ENCODE assay signal across 1 cellular context in the genomic region with DNA sequence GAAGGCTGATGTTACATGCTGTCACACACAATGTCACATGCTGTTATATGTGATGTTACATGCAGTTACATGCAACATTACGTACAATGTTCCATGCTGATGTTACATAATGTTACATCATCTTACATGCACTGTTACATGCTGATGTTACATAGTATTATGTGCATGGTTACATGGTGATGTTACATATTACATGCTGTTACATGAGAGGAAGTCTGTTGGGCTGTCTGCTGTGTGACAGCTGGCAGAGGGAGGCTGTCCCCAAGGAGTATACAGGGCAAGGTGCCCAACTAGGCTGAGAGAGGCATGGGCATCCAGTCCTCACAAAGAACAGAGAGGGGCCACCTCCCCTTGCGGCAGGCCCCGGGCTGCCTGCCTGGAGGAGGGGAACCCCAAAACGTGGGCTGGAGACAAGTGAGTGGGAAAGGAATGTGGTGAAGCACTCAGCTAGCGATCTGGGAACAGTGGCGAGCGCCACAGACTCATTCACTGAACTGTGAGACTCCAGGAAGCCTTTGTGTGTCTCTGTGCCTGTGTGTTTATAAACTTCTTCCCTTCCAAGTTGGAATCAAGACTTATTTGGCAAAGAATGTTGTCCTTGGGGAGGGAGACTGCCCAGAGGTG.
TF ChIP-seq lines count a peak whose summit lies in the region.

No MANE protein-coding gene starts in this region.

TF ChIP-seq in K562, 482 proteins besides CTCF, POLR2A, EP300 and RAD21 (continued from another document):
- TF ChIP-seq KLF6 (CRISPR knock-in tag; IDR thresholded peaks at IDR 0.05; ENCODE audit: borderline replicate concordance): peak; percentile 52; the same call in 1 of the 2 replicates
- TF ChIP-seq ATF7 (IDR thresholded peaks at IDR 0.05): peak; percentile 81; the same call in 1 of the 2 replicates
- no peak for TF ChIP-seq CCNT2 (IDR thresholded peaks at IDR 0.05; ENCODE audit: borderline replicate concordance, extremely low read depth, insufficient read length, low read depth, low read length)
- TF ChIP-seq STAG1 (CRISPR knock-in tag; IDR thresholded peaks at IDR 0.05; ENCODE audit: borderline replicate concordance): no peak
- TF ChIP-seq CEBPB (tag; IDR thresholded peaks at IDR 0.05): peak; percentile 72
- TF ChIP-seq, protein P1, sequence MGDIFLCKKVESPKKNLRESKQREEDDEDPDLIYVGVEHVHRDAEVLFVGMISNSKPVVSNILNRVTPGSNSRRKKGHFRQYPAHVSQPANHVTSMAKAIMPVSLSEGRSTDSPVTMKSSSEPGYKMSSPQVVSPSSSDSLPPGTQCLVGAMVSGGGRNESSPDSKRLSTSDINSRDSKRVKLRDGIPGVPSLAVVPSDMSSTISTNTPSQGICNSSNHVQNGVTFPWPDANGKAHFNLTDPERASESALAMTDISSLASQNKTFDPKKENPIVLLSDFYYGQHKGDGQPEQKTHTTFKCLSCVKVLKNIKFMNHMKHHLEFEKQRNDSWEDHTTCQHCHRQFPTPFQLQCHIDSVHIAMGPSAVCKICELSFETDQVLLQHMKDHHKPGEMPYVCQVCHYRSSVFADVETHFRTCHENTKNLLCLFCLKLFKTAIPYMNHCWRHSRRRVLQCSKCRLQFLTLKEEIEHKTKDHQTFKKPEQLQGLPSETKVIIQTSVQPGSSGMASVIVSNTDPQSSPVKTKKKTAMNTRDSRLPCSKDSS (IDR thresholded peaks at IDR 0.05; ENCODE audit: low read depth, partially characterized antibody): no peak
- TF ChIP-seq, protein P2, sequence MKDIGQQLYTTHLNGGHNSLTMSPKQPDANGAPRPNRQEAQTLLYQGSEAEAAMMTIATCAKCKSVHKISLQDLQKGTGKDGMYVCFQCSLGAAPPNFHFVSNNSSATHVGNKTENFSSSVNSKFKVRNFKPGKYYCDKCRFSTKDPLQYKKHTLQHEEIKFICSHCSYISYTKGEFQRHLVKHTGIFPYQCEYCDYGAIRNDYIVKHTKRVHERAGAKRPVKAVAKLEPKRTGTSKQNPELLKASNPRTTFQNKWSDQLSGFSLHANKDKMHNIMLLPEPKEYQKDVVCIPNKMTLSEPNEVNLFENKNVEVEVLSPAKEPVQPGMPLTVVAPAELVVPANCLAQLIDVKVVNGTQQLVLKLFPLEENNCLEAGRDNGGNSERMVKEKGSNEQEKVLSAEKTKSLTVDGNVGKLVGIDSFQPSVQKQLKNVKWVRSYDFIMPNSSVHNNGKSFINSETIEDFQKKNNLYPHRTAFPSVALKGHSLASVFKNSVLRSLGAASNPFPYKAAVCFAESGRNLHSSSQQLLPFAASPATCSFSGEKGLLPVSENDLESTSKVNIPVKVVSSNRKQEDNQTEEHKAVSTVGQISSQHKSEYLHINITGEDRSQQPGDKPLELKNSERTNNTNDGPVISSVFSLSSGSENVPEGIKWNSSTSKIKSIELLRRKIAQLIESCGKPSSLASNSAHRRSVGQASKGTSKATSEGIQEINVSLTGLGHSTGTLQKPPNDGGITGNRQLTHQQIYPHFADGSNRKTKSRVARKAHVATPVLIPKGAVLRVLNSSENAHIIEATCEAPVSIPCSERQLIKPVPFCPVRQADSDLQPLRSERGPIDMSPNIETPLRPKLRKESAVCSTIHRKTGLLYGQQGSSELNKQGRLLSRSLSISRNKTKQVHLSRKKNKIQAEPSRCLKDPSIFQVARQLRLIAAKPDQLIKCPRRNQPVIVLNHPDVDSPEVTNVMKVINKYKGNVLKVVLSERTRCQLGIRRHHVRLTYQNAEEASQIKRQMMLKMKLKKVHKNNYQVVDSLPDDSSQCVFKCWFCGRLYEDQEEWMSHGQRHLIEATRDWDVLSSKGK (CRISPR knock-in tag; IDR thresholded peaks at IDR 0.05): no peak
- no peak for TF ChIP-seq PTTG1 (tag; IDR thresholded peaks at IDR 0.05; ENCODE audit: low read depth)
- TF ChIP-seq PRMT5 (CRISPR knock-in tag; IDR thresholded peaks at IDR 0.05): no peak
- TF ChIP-seq SMAD4 (CRISPR knock-in tag; conservative IDR thresholded peaks at IDR 0.05): peak; percentile 36; the same call in 1 of the 2 replicates
- no peak for TF ChIP-seq JUND (IDR thresholded peaks at IDR 0.05; ENCODE audit: borderline replicate concordance, low read depth, low read length)
- TF ChIP-seq JUND (tag; IDR thresholded peaks at IDR 0.05; ENCODE audit: borderline replicate concordance, low read depth, low read length): 0 out of 3 replicates have a peak, but pooled peaks have one; percentile 17
- TF ChIP-seq ZNF561 (CRISPR knock-in tag; conservative IDR thresholded peaks at IDR 0.05): no peak
- TF ChIP-seq, protein P3, sequence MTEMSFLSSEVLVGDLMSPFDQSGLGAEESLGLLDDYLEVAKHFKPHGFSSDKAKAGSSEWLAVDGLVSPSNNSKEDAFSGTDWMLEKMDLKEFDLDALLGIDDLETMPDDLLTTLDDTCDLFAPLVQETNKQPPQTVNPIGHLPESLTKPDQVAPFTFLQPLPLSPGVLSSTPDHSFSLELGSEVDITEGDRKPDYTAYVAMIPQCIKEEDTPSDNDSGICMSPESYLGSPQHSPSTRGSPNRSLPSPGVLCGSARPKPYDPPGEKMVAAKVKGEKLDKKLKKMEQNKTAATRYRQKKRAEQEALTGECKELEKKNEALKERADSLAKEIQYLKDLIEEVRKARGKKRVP (CRISPR knock-in tag; IDR thresholded peaks at IDR 0.05): peak; percentile 89
- peak; percentile 8; the same call in 1 of the 2 replicates for TF ChIP-seq ARID1B (IDR thresholded peaks at IDR 0.05)
- TF ChIP-seq, protein P4, sequence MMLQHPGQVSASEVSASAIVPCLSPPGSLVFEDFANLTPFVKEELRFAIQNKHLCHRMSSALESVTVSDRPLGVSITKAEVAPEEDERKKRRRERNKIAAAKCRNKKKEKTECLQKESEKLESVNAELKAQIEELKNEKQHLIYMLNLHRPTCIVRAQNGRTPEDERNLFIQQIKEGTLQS (IDR thresholded peaks at IDR 0.05): peak; percentile 89
- TF ChIP-seq, protein P4 (CRISPR knock-in tag; conservative IDR thresholded peaks at IDR 0.05): no peak
- TF ChIP-seq TBL1XR1 (IDR thresholded peaks at IDR 0.05; ENCODE audit: low read length in 2 of 2): no peak
- peak; percentile 87 for TF ChIP-seq ZSCAN32 (CRISPR knock-in tag; IDR thresholded peaks at IDR 0.05)
- TF ChIP-seq PPARD (CRISPR knock-in tag; IDR thresholded peaks at IDR 0.05): no peak
- no peak for TF ChIP-seq ATF1 (CRISPR knock-in tag; IDR thresholded peaks at IDR 0.05)
- 0 out of 2 replicates have a peak, but pooled peaks have one; percentile 30 for TF ChIP-seq ATF1 (tag; IDR thresholded peaks at IDR 0.05)
- TF ChIP-seq XRCC3 (IDR thresholded peaks at IDR 0.05): no peak
- TF ChIP-seq ELF4 (CRISPR knock-in tag; IDR thresholded peaks at IDR 0.05): no peak
- TF ChIP-seq ZKSCAN1 (IDR thresholded peaks at IDR 0.05; ENCODE audit: low read depth, low read length): no peak
- TF ChIP-seq ZNF311 (CRISPR knock-in tag; IDR thresholded peaks at IDR 0.05): 0 out of 2 replicates have a peak, but pooled peaks have one; percentile 34
- TF ChIP-seq LARP7 (IDR thresholded peaks at IDR 0.05): no peak
- TF ChIP-seq ZNF76 (CRISPR knock-in tag; IDR thresholded peaks at IDR 0.05; ENCODE audit: borderline replicate concordance): peak; percentile 73; the same call in 1 of the 2 replicates
- TF ChIP-seq SMAD1 (IDR thresholded peaks at IDR 0.05; ENCODE audit: low read depth, low read length, partially characterized antibody): no peak
- TF ChIP-seq ZSCAN29 (IDR thresholded peaks at IDR 0.05): no peak
- TF ChIP-seq, protein P5, sequence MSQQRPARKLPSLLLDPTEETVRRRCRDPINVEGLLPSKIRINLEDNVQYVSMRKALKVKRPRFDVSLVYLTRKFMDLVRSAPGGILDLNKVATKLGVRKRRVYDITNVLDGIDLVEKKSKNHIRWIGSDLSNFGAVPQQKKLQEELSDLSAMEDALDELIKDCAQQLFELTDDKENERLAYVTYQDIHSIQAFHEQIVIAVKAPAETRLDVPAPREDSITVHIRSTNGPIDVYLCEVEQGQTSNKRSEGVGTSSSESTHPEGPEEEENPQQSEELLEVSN (IDR thresholded peaks at IDR 0.05; ENCODE audit: borderline replicate concordance in 1 of 2, extremely low read depth in 1 of 2, insufficient read depth in 1 of 2, insufficient read length in 1 of 2, low read depth in 1 of 2, low read length in 1 of 2, poor library complexity in 1 of 2, severe bottlenecking in 1 of 2): no peak
- 0 out of 2 replicates have a peak, but pooled peaks have one; percentile 9 for TF ChIP-seq ZNF41 (CRISPR knock-in tag; conservative IDR thresholded peaks at IDR 0.05)
- TF ChIP-seq POLR2G (IDR thresholded peaks at IDR 0.05; ENCODE audit: low read depth, low read length): no peak
- TF ChIP-seq HMG20A (CRISPR knock-in tag; conservative IDR thresholded peaks at IDR 0.05): no peak
- TF ChIP-seq, protein P6, sequence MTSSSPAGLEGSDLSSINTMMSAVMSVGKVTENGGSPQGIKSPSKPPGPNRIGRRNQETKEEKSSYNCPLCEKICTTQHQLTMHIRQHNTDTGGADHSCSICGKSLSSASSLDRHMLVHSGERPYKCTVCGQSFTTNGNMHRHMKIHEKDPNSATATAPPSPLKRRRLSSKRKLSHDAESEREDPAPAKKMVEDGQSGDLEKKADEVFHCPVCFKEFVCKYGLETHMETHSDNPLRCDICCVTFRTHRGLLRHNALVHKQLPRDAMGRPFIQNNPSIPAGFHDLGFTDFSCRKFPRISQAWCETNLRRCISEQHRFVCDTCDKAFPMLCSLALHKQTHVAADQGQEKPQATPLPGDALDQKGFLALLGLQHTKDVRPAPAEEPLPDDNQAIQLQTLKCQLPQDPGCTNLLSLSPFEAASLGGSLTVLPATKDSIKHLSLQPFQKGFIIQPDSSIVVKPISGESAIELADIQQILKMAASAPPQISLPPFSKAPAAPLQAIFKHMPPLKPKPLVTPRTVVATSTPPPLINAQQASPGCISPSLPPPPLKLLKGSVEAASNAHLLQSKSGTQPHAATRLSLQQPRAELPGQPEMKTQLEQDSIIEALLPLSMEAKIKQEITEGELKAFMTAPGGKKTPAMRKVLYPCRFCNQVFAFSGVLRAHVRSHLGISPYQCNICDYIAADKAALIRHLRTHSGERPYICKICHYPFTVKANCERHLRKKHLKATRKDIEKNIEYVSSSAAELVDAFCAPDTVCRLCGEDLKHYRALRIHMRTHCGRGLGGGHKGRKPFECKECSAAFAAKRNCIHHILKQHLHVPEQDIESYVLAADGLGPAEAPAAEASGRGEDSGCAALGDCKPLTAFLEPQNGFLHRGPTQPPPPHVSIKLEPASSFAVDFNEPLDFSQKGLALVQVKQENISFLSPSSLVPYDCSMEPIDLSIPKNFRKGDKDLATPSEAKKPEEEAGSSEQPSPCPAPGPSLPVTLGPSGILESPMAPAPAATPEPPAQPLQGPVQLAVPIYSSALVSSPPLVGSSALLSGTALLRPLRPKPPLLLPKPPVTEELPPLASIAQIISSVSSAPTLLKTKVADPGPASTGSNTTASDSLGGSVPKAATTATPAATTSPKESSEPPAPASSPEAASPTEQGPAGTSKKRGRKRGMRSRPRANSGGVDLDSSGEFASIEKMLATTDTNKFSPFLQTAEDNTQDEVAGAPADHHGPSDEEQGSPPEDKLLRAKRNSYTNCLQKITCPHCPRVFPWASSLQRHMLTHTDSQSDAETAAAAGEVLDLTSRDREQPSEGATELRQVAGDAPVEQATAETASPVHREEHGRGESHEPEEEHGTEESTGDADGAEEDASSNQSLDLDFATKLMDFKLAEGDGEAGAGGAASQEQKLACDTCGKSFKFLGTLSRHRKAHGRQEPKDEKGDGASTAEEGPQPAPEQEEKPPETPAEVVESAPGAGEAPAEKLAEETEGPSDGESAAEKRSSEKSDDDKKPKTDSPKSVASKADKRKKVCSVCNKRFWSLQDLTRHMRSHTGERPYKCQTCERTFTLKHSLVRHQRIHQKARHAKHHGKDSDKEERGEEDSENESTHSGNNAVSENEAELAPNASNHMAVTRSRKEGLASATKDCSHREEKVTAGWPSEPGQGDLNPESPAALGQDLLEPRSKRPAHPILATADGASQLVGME (CRISPR knock-in tag; IDR thresholded peaks at IDR 0.05): 0 out of 2 replicates have a peak, but pooled peaks have one; percentile 67
- TF ChIP-seq ZNF780A (CRISPR knock-in tag; IDR thresholded peaks at IDR 0.05): no peak
- TF ChIP-seq, protein P7, sequence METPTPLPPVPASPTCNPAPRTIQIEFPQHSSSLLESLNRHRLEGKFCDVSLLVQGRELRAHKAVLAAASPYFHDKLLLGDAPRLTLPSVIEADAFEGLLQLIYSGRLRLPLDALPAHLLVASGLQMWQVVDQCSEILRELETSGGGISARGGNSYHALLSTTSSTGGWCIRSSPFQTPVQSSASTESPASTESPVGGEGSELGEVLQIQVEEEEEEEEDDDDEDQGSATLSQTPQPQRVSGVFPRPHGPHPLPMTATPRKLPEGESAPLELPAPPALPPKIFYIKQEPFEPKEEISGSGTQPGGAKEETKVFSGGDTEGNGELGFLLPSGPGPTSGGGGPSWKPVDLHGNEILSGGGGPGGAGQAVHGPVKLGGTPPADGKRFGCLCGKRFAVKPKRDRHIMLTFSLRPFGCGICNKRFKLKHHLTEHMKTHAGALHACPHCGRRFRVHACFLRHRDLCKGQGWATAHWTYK (CRISPR knock-in tag; IDR thresholded peaks at IDR 0.05): peak; percentile 66; the same call in 1 of the 2 replicates
- 0 out of 2 replicates have a peak, but pooled peaks have one; percentile 47 for TF ChIP-seq ZNF766 (CRISPR knock-in tag; conservative IDR thresholded peaks at IDR 0.05)
- TF ChIP-seq OTX1 (CRISPR knock-in tag; IDR thresholded peaks at IDR 0.05): no peak
- no peak for TF ChIP-seq NR2C1 (IDR thresholded peaks at IDR 0.05)
- 0 out of 2 replicates have a peak, but pooled peaks have one; percentile 19 for TF ChIP-seq NR2C1 (tag; IDR thresholded peaks at IDR 0.05)
- TF ChIP-seq NR3C1 (CRISPR knock-in tag; IDR thresholded peaks at IDR 0.05): no peak
- TF ChIP-seq, protein P8, sequence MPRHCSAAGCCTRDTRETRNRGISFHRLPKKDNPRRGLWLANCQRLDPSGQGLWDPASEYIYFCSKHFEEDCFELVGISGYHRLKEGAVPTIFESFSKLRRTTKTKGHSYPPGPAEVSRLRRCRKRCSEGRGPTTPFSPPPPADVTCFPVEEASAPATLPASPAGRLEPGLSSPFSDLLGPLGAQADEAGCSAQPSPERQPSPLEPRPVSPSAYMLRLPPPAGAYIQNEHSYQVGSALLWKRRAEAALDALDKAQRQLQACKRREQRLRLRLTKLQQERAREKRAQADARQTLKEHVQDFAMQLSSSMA (CRISPR knock-in tag; IDR thresholded peaks at IDR 0.05): no peak
- TF ChIP-seq, protein P9, sequence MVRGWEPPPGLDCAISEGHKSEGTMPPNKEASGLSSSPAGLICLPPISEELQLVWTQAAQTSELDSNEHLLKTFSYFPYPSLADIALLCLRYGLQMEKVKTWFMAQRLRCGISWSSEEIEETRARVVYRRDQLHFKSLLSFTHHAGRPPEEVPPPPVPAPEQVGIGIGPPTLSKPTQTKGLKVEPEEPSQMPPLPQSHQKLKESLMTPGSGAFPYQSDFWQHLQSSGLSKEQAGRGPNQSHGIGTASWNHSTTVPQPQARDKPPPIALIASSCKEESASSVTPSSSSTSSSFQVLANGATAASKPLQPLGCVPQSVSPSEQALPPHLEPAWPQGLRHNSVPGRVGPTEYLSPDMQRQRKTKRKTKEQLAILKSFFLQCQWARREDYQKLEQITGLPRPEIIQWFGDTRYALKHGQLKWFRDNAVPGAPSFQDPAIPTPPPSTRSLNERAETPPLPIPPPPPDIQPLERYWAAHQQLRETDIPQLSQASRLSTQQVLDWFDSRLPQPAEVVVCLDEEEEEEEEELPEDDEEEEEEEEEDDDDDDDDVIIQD (CRISPR knock-in tag; IDR thresholded peaks at IDR 0.05): 0 out of 2 replicates have a peak, but pooled peaks have one; percentile 40
- TF ChIP-seq CEBPG (CRISPR knock-in tag; IDR thresholded peaks at IDR 0.05): peak; percentile 95
- peak; percentile 93 to 99 for TF ChIP-seq CEBPG (tag; conservative IDR thresholded peaks at IDR 0.05 in 1 of 2, IDR thresholded peaks at IDR 0.05 in 1 of 2)
